In the genomic region with DNA sequence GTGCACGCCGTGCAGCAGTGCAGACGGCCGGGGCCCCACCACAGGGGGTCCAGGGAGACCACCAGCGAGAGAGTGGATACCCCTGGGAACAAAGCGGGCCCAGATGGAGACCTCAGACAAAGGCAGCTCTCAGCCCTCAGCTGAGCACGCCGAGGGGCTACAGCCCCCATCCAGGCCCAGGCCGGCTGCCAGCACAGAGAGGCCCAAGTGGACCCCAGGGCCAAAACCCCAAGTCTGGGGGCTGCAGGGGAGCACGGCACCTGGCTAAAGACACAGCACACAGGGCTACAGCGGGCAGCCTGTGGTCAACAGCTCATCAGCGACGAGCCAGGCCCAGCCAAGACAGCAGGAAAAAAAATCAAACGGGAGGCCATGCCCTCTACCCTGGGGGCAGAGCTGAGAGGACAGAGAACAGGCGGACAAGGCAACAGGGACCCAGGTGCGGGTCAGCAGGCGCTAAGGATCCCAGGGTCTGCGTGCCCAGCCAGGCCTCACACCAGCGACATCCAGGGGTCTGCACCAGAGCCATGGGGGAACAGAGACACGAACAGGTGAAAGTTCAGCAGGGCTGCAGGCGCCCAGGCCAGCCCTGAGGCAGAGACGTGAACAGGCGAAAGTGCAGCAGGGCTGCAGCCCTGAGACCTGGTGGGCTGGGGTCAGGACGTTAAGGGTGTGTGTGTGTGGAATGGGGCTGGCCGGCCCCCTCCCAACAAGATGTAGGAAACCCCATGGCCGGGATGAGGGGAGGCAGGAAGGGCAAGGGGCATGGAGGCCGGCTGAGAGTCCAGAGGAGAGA, we compare ENCODE assay signal across 8 cellular contexts. TPM values are rescaled to one million over a fixed set of nuclear protein-coding genes. Genes with fewer than 3 reads are reported as not detected.
DNase-seq lines count a peak whose midpoint lies in the region; ATAC-seq and TF ChIP-seq lines count a peak whose summit lies in the region.

No MANE protein-coding gene starts in this region.

- H3K4me1 ChIP-seq in Peyer's patch (peaks cover 0 to 11% (median 7%) of the 10 kb centered on the region in 4 donors), mesodermal cell (ENCODE audit: control insufficient read depth, insufficient read depth, low read length, poor library complexity, severe bottlenecking) (peaks cover 32% of the 10 kb centered on the region), stomach (peaks cover 26 to 37% (median 33%) of the 10 kb centered on the region in 4 donors)

- TF ChIP-seq POLR2A in Peyer's patch (IDR thresholded peaks at IDR 0.05), result no peak
- TF ChIP-seq POLR2A in stomach (IDR thresholded peaks at IDR 0.05), result no peak

- H3K27ac ChIP-seq in Peyer's patch (peak overlapping the region in 1 of 4 donors; percentile 66), angular gyrus (ENCODE audit: low read depth, low read length) (peak overlapping the region; percentile 41), mesodermal cell (ENCODE audit: low read depth, low read length, severe bottlenecking) (peak overlapping the region; percentile 49), stomach (peak overlapping the region in 4 of 5 donors; percentile 44 to 74 (median 64)), coronary artery (peak overlapping the region in 1 of 2 donors; percentile 82)

- TF ChIP-seq CTCF in Peyer's patch (IDR thresholded peaks at IDR 0.05) (no peak), stomach (IDR thresholded peaks at IDR 0.05) (no peak), coronary artery (IDR thresholded peaks at IDR 0.05) (no peak)

- intact Hi-C loops in stomach (cut with DNase I; ENCODE audit: low total_unique reads), result no loop called here

- ATAC-seq in GM19397 (IDR thresholded peaks at IDR 0.05; ENCODE audit: unreplicated experiment) (no peak), GM21423 (IDR thresholded peaks at IDR 0.05; ENCODE audit: unreplicated experiment) (no peak)

- H3K9me3 ChIP-seq in Peyer's patch, result no peaks in the 10 kb centered on the region
- H3K9me3 ChIP-seq in mesodermal cell (ENCODE audit: control insufficient read depth, low read length), result peaks cover 6% of the 10 kb centered on the region
- H3K9me3 ChIP-seq in stomach, result peaks cover 0 to 5% (median 2%) of the 10 kb centered on the region in 4 donors

- DNase-seq in Peyer's patch, result peak in 2 of 3 donors; percentile 41
- DNase-seq in stomach, result no peak
- no peak for DNase-seq in DMS 273 (lab: John Stamatoyannopoulos, UW; ENCODE audit: unreplicated experiment)
- no peak for DNase-seq in coronary artery (ENCODE audit: low spot score)

- H3K4me3 ChIP-seq in Peyer's patch (no peak overlapping the region), mesodermal cell (ENCODE audit: extremely low read depth, insufficient read depth, low read length, poor library complexity, severe bottlenecking) (no peak overlapping the region), stomach (no peak overlapping the region), coronary artery (no peak overlapping the region)

- H3K27me3 ChIP-seq in Peyer's patch (no peaks in the 10 kb centered on the region), stomach (no peaks in the 10 kb centered on the region)

- H3K36me3 ChIP-seq in Peyer's patch, result no peaks in the 10 kb centered on the region
- H3K36me3 ChIP-seq in mesodermal cell (ENCODE audit: control insufficient read depth, insufficient read depth, low read length), result peaks cover 16% of the 10 kb centered on the region
- no peaks in the 10 kb centered on the region for H3K36me3 ChIP-seq in stomach

- WGBS in mesodermal cell (ENCODE audit: insufficient coverage in 2 of 2), 2 experiments, result 85 to 90% methylated on average over 21 to 27 of the region's 27 CpGs
- WGBS in stomach, 5 donors, result 79 to 89% (median 86%) methylated on average over 21 to 27 of the region's 27 CpGs

- no peak for TF ChIP-seq EP300 in stomach (IDR thresholded peaks at IDR 0.05)

RNA-seq across cellular contexts. Expression of a gene that starts 34.3 kb away (rescaled TPM):
- 10 to 100 TPM in 1 of 4 donors, 1 to 10 TPM in 3; 3.5 to 41.3 (median 6.9) TPM for total RNA-seq in Peyer's patch
- 52.2 TPM for polyA plus RNA-seq in mesodermal cell (2013, experiment 1 of 2)
- 45.1 TPM for polyA plus RNA-seq in mesodermal cell (2013, experiment 2 of 2)
- total RNA-seq in stomach, result 10 to 100 TPM in 1 of 5 donors, 1 to 10 TPM in 4; 3.8 to 22.3 (median 6.4) TPM
- 10 to 100 TPM in 2 of 3 donors, 1 to 10 TPM in 1; 3.7 to 11.8 (median 10.9) TPM for polyA plus RNA-seq in stomach

Comparison
In these comparisons a context has a peak if more than half of its experiments do, and no peak if none do; other contexts are left out.
1. DNase-seq: peak in Peyer's patch (2 of 3); none in stomach (single experiment), DMS 273 (single experiment) and coronary artery (single experiment).